In the genomic region with DNA sequence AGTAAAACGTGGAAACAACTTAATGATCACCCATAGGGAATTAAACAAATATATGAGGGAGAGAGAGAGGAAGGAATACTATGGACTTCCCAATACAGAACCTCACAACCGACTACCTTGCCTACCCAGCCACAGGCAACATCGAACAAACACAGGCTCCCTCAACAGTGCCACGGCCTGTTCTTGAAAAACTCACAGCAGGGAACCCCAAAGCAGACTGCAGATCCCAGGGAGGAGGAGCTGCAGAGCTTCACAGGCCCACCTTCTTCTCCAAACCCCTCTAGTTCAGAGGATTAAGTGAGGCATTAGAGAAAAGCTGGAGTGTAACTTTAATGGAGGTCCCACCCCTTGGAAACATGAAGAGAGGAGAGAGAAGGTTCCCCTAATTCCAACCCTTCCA, we compare ENCODE assay signal across 25 cellular contexts.
"Had no signal": no experiment of that assay in that cellular context is flagged by ENCODE, and none has a peak within 500 bp of the region (broad histone marks: within the 10 kb centered on the region; RNA-seq: fewer than 3 reads in every experiment).

No MANE protein-coding gene starts in this region.

- H3K27ac ChIP-seq: coronary artery, epithelial cell of prostate, gastrocnemius medialis, parathyroid adenoma, right lobe of liver, stomach, thyroid gland had no signal

- ATAC-seq: esophagus mucosa; gastrocnemius medialis; left lobe of liver; naive thymus-derived CD4-positive, alpha-beta T cell; right lobe of liver; stimulated activated effector memory CD8-positive, alpha-beta T cell treated with anti-CD3 and anti-CD28 coated beads, Interleukin-12 subunit alpha, Interleukin-12 subunit beta, amount 100 ng/mL, for 72 hours had no signal

- H3K4me3 Mint-ChIP-seq: memory B cell; naive thymus-derived CD4-positive, alpha-beta T cell; stimulated activated effector memory CD8-positive, alpha-beta T cell treated with anti-CD3 and anti-CD28 coated beads, Interleukin-12 subunit alpha, Interleukin-12 subunit beta, amount 100 ng/mL, for 72 hours had no signal

- H3K4me1 Mint-ChIP-seq: memory B cell; stimulated activated effector memory CD8-positive, alpha-beta T cell treated with anti-CD3 and anti-CD28 coated beads, Interleukin-12 subunit alpha, Interleukin-12 subunit beta, amount 100 ng/mL, for 72 hours had no signal

- H3K79me2 ChIP-seq: parathyroid adenoma had no signal

- DNase-seq: dermis blood vessel endothelial cell; foreskin fibroblast; gastrocnemius medialis; head of caudate nucleus; kidney; midbrain; naive thymus-derived CD4-positive, alpha-beta T cell; right lobe of liver; stimulated activated CD4-positive, alpha-beta T cell treated with anti-CD3 and anti-CD28 coated beads, Interleukin-12 subunit alpha, Interleukin-12 subunit beta, amount 100 ng/mL, for 4 hours; stimulated activated CD4-positive, alpha-beta T cell treated with anti-CD3 and anti-CD28 coated beads, Interleukin-2, amount 100 ng/mL, for 24 hours; stimulated activated CD4-positive, alpha-beta T cell treated with anti-CD3 and anti-CD28 coated beads, Interleukin-4, amount 100 ng/mL, for 24 hours; stimulated activated naive CD4-positive, alpha-beta T cell treated with Interleukin-2 at 50 U/mL for 16 hours; stomach; thyroid gland; trophoblast cell had no signal

- H3K4me1 ChIP-seq: gastrocnemius medialis, parathyroid adenoma, right lobe of liver, thyroid gland had no signal

- H2AFZ ChIP-seq: parathyroid adenoma had no signal

- H3K36me3 ChIP-seq: gastrocnemius medialis, right lobe of liver, stomach, thyroid gland had no signal

- H3K4me2 ChIP-seq: smooth muscle cell had no signal

- H3K9ac ChIP-seq: parathyroid adenoma had no signal

- H3K27me3 ChIP-seq: gastrocnemius medialis, right lobe of liver, thyroid gland had no signal

- H3K27ac Mint-ChIP-seq: memory B cell; naive thymus-derived CD4-positive, alpha-beta T cell; progenitor cell of endocrine pancreas; stimulated activated effector memory CD8-positive, alpha-beta T cell treated with anti-CD3 and anti-CD28 coated beads, Interleukin-12 subunit alpha, Interleukin-12 subunit beta, amount 100 ng/mL, for 72 hours had no signal

- H3K36me3 Mint-ChIP-seq: memory B cell; naive thymus-derived CD4-positive, alpha-beta T cell; stimulated activated effector memory CD8-positive, alpha-beta T cell treated with anti-CD3 and anti-CD28 coated beads, Interleukin-12 subunit alpha, Interleukin-12 subunit beta, amount 100 ng/mL, for 72 hours had no signal

- H3K9me3 ChIP-seq: gastrocnemius medialis, right lobe of liver, thyroid gland had no signal

- H3K4me3 ChIP-seq: coronary artery, gastrocnemius medialis, lung, right lobe of liver, smooth muscle cell, stomach, thyroid gland had no signal
